In genomic region chr7:7924303-7924702, GRCh38 we compare ENCODE assay signal across 29 cellular contexts. TPM values are rescaled to one million over a fixed set of nuclear protein-coding genes. Genes with fewer than 3 reads are reported as not detected.
DNase-seq lines count a peak whose midpoint lies in the region; ATAC-seq, FAIRE-seq and TF ChIP-seq lines count a peak whose summit lies in the region.
"Had no signal": no experiment of that assay in that cellular context is flagged by ENCODE, and none has a peak within 500 bp of the region (broad histone marks: within the 10 kb centered on the region; RNA-seq: fewer than 3 reads in every experiment).

No MANE protein-coding gene starts in this region.

- TF ChIP-seq CTCF in endodermal cell (conservative IDR thresholded peaks at IDR 0.05) (no peak), testis (IDR thresholded peaks at IDR 0.05) (no peak), ascending aorta (IDR thresholded peaks at IDR 0.05) (no peak)

- H3K9me3 Mint-ChIP-seq in endodermal cell, result no peaks in the 10 kb centered on the region
- H3K9me3 Mint-ChIP-seq: activated B cell treated with CpG ODN at 0.5 μM for 24 hours; activated naive CD4-positive, alpha-beta T cell treated with anti-CD3 and anti-CD28 coated beads, Interleukin-2, amount 50 U/mL, for 24 hours; activated T-helper 2 cell treated with anti-CD3 and anti-CD28 coated beads, Interferon-gamma antibody, Interleukin-2, Interleukin-4, amounts not matched to agents 10 μg/mL and 5 μg/mL and 100 μg/mL, durations not matched to agents 14 hours and 24 hours and 36 hours had no signal

- no peaks in the 10 kb centered on the region for H3K36me3 ChIP-seq in endodermal cell (ENCODE audit: control insufficient read depth, insufficient read depth, low read length)
- no peaks in the 10 kb centered on the region for H3K36me3 ChIP-seq in testis (ENCODE audit: low read depth, missing control alignments)
- no peaks in the 10 kb centered on the region for H3K36me3 ChIP-seq in ascending aorta
- H3K36me3 ChIP-seq: cardiac muscle cell, esophagus squamous epithelium, lower lobe of right lung had no signal

- H3K36me3 Mint-ChIP-seq in endodermal cell (ENCODE audit: low read depth), result no peaks in the 10 kb centered on the region

- DNase-seq in NCI-H2107 treated with DMSO at 0.1 percent for 48 hours (lab: John Stamatoyannopoulos, UW; ENCODE audit: unreplicated experiment) (peak; percentile 23), NCI-H2107 (lab: John Stamatoyannopoulos, UW) (no peak), GM12891 (ENCODE audit: insufficient read length, low spot score) (no peak), NCI-H69 (lab: John Stamatoyannopoulos, UW) (peak; percentile 22), endodermal cell (peak; percentile 58), testis (no peak), ascending aorta (ENCODE audit: low spot score in 2 of 2) (no peak)
- DNase-seq: activated B cell treated with CpG ODN at 0.5 μM for 24 hours; activated CD4-positive, alpha-beta T cell treated with anti-CD3 and anti-CD28 coated beads, Interleukin-2, amount 50 U/mL, for 4 hours; anterior cingulate cortex; cortex of kidney; DMS 273 treated with DMSO at 0.1 percent for 48 hours; esophagus squamous epithelium; foreskin melanocyte; lower lobe of right lung; NCI-H2081; NCI-H510A; NK-92 treated with Interleukin-12 subunit alpha and Interleukin-12 subunit beta, amount 100 ng/mL, for 24 hours; right cardiac atrium; SHP77; stimulated activated CD4-positive, alpha-beta T cell treated with anti-CD3 and anti-CD28 coated beads, Interleukin-2, amount 100 ng/mL, for 48 hours had no signal

- peaks cover 42% of the 10 kb centered on the region for H3K4me1 Mint-ChIP-seq in endodermal cell

- H3K27ac Mint-ChIP-seq in endodermal cell, result peak overlapping the region; percentile 46
- H3K27ac Mint-ChIP-seq: activated B cell treated with CpG ODN at 0.5 μM for 24 hours; activated naive CD4-positive, alpha-beta T cell treated with anti-CD3 and anti-CD28 coated beads, Interleukin-2, amount 50 U/mL, for 24 hours; activated T-helper 2 cell treated with anti-CD3 and anti-CD28 coated beads, Interferon-gamma antibody, Interleukin-2, Interleukin-4, amounts not matched to agents 10 μg/mL and 5 μg/mL and 100 μg/mL, durations not matched to agents 14 hours and 24 hours and 36 hours had no signal

- ATAC-seq in HG03342 (IDR thresholded peaks at IDR 0.05; ENCODE audit: unreplicated experiment), result no peak
- ATAC-seq: lower lobe of right lung, Panc1, right cardiac atrium had no signal

- H3K9ac ChIP-seq in endodermal cell (ENCODE audit: extremely low read depth, low read length, poor library complexity, severe bottlenecking), result no peak overlapping the region

- peak; percentile 71 for FAIRE-seq in GM12891 (lab: Jason Lieb, UNC)
- FAIRE-seq: endometrium, urothelium cell line had no signal

- TF ChIP-seq POLR2A in GM12891 (IDR thresholded peaks at IDR 0.05; ENCODE audit: low read depth, low read length) (no peak), testis (IDR thresholded peaks at IDR 0.05) (no peak)

- H3K4me3 Mint-ChIP-seq in endodermal cell, result no peak overlapping the region
- H3K4me3 Mint-ChIP-seq: activated B cell treated with CpG ODN at 0.5 μM for 24 hours; activated naive CD4-positive, alpha-beta T cell treated with anti-CD3 and anti-CD28 coated beads, Interleukin-2, amount 50 U/mL, for 24 hours had no signal

- peaks cover 9% of the 10 kb centered on the region for H3K27me3 Mint-ChIP-seq in endodermal cell (ENCODE audit: insufficient read depth)
- H3K27me3 Mint-ChIP-seq: activated B cell treated with CpG ODN at 0.5 μM for 24 hours; activated naive CD4-positive, alpha-beta T cell treated with anti-CD3 and anti-CD28 coated beads, Interleukin-2, amount 50 U/mL, for 24 hours had no signal

- intact Hi-C loops in testis (cut with DNase I; ENCODE audit: low total_unique reads) (no loop called here), ascending aorta (cut with DNase I) (no loop called here)

- H3K9me3 ChIP-seq in endodermal cell (ENCODE audit: control insufficient read depth, low read length), result peaks cover 12% of the 10 kb centered on the region
- H3K9me3 ChIP-seq in testis, result no peaks in the 10 kb centered on the region
- no peaks in the 10 kb centered on the region for H3K9me3 ChIP-seq in ascending aorta
- H3K9me3 ChIP-seq: esophagus squamous epithelium, lower lobe of right lung had no signal

- H3K4me3 ChIP-seq in endodermal cell (ENCODE audit: low read length) (peak overlapping the region; percentile 37), testis (no peak overlapping the region), ascending aorta (no peak overlapping the region)
- H3K4me3 ChIP-seq: cardiac muscle cell, esophagus squamous epithelium, lower lobe of right lung had no signal

- H3K4me1 ChIP-seq in endodermal cell (ENCODE audit: control insufficient read depth, insufficient read depth, low read length), result peaks cover 15% of the 10 kb centered on the region
- H3K4me1 ChIP-seq in testis, result no peaks in the 10 kb centered on the region
- no peaks in the 10 kb centered on the region for H3K4me1 ChIP-seq in ascending aorta

- H3K27me3 ChIP-seq in endodermal cell (ENCODE audit: control insufficient read depth, insufficient read depth, low read length, poor library complexity, severe bottlenecking) (no peaks in the 10 kb centered on the region), testis (no peaks in the 10 kb centered on the region), ascending aorta (no peaks in the 10 kb centered on the region)
- H3K27me3 ChIP-seq: cardiac muscle cell, esophagus squamous epithelium had no signal

- H3K27ac ChIP-seq in endodermal cell (ENCODE audit: low read depth, low read length) (no peak overlapping the region), testis (no peak overlapping the region), ascending aorta (no peak overlapping the region)
- H3K27ac ChIP-seq: 22Rv1, cardiac muscle cell, esophagus squamous epithelium, lower lobe of right lung had no signal

TF ChIP-seq in GM12891, 5 proteins besides CTCF, POLR2A, EP300 and RAD21:
- TF ChIP-seq SPI1 (IDR thresholded peaks at IDR 0.05; ENCODE audit: low read depth, low read length), result no peak
- no peak for TF ChIP-seq POU2F2 (IDR thresholded peaks at IDR 0.05; ENCODE audit: low read depth, low read length)
- no peak for TF ChIP-seq TAF1 (IDR thresholded peaks at IDR 0.05; ENCODE audit: low read depth, low read length)
- TF ChIP-seq PAX5 (IDR thresholded peaks at IDR 0.05; ENCODE audit: insufficient read depth, low read length, severe bottlenecking), result no peak
- TF ChIP-seq POLR2AphosphoS5 (IDR thresholded peaks at IDR 0.05; ENCODE audit: low read depth, low read length), result no peak

RNA-seq across cellular contexts. Expression of gene GLCCI1, which starts 44.3 kb away (rescaled TPM):
- polyA plus RNA-seq in GM12891 (2012; ENCODE audit: low read depth, missing spikeins), result 24.1 TPM
- total RNA-seq in endodermal cell, result 10 to 100 TPM; 44.3 to 55.8 TPM
- polyA plus RNA-seq in endodermal cell (2013, experiment 1 of 2), result 40.4 TPM
- polyA plus RNA-seq in endodermal cell (2013, experiment 2 of 2), result 39.0 TPM
- 10 to 100 TPM; 30.2 to 49.8 TPM for total RNA-seq in testis
- polyA plus RNA-seq in testis (ENCODE audit: insufficient read depth, low read depth, low replicate concordance), result 42.2 TPM
- 0.21 TPM for total RNA-seq in ascending aorta

Comparison
In these comparisons a context has a peak if more than half of its experiments do, and no peak if none do; other contexts are left out.
1. DNase-seq: peak in NCI-H2107 treated with DMSO at 0.1 percent for 48 hours (single experiment), NCI-H69 (single experiment) and endodermal cell (single experiment); none in NCI-H2107 (single experiment), GM12891 (single experiment), testis (single experiment) and ascending aorta (0 of 2).
2. RNA of gene GLCCI1, which starts 44.3 kb away (total RNA-seq): 44.3 to 55.8 TPM in endodermal cell and 30.2 to 49.8 TPM in testis; 0.21 TPM in ascending aorta (single experiment); every median in the first group is over 10 times any median in the second.